In the genomic region with DNA sequence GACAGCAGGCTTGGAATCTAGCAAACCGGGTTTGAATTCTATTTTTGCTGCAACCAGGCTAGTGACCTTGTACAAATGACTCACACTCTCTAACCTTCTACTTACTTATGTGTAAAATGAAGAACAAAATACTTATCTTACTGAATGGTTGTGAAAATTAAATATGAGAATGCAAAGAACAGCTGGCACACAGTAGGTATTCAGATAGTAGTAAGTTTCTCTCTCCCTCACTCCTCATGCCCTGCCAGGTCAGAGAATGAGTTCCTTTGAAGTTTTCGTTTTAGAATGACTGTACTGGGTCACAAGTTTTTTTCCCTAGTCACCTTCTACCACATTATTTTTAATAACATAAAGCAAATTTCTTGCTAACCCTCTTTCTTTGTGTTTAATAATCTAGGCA, we compare ENCODE assay signal across 1 cellular context.
TF ChIP-seq lines count a peak whose summit lies in the region.

No MANE protein-coding gene starts in this region.

TF ChIP-seq in K562, 482 proteins besides CTCF, POLR2A, EP300 and RAD21:
- TF ChIP-seq FOXK2 (conservative IDR thresholded peaks at IDR 0.05 in 1 of 2, IDR thresholded peaks at IDR 0.05 in 1 of 2; ENCODE audit: low read depth in 2 of 2) (no peak), ZKSCAN1 (IDR thresholded peaks at IDR 0.05; ENCODE audit: low read depth, low read length) (peak; percentile 60; the same call in 1 of the 2 replicates)
